In the genomic region with DNA sequence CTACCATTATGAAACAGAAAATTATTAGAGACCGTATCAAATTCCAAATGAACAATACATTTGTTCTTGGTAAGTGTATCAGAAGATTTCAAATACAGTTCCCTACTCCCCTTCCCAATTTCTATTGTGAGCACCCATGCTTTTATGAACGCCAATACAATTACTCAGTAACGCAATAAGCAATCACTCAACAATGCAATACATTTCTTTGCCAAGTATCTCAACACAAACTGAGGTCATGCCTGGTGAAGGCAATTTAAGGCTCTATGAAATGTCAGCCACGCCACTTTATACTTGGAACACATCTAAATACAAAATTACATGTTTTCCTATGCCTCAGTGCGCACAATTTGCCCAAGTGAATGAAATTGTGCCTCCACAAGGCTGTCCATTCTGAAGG, we compare ENCODE assay signal across 8 cellular contexts. TPM values are rescaled to one million over a fixed set of nuclear protein-coding genes. Genes with fewer than 3 reads are reported as not detected.
DNase-seq lines count a peak whose midpoint lies in the region; TF ChIP-seq lines count a peak whose summit lies in the region.

No MANE protein-coding gene starts in this region.

- no peaks in the 10 kb centered on the region for H3K79me2 ChIP-seq in GM23248 (ENCODE audit: insufficient read depth)

- no peaks in the 10 kb centered on the region for H3K36me3 Mint-ChIP-seq in HFFc6 (ENCODE audit: low read depth)

- no peaks in the 10 kb centered on the region for H3K9me3 Mint-ChIP-seq in HFFc6

- H3K9ac ChIP-seq in GM23248: peak overlapping the region; percentile 79

- no peaks in the 10 kb centered on the region; the same call in 1 of the 2 replicates for H3K27me3 Mint-ChIP-seq in HFFc6 (ENCODE audit: insufficient read depth)

- no peak overlapping the region; the same call in 1 of the 2 replicates for H3K4me3 Mint-ChIP-seq in HFFc6

- H3K9me3 ChIP-seq in GM23248 (ENCODE audit: low read depth): no peaks in the 10 kb centered on the region
- peaks cover 4% of the 10 kb centered on the region for H3K9me3 ChIP-seq in WERI-Rb-1 (ENCODE audit: severe bottlenecking)

- no peak overlapping the region for H3K27ac ChIP-seq in GM23248
- peak overlapping the region; percentile 80 for H3K27ac ChIP-seq in WERI-Rb-1

- H3K36me3 ChIP-seq in GM23248 (ENCODE audit: low read depth) (no peaks in the 10 kb centered on the region), WERI-Rb-1 (no peaks in the 10 kb centered on the region)

- no peaks in the 10 kb centered on the region for H4K20me1 ChIP-seq in GM23248 (ENCODE audit: insufficient read depth)

- DNase-seq in GM23248 (peak; percentile 10), WERI-Rb-1 (no peak), foreskin fibroblast (peak in 1 of 2 donors; percentile 21), retinal pigment epithelial cell (ENCODE audit: low read depth) (no peak), HEK293T (ENCODE audit: extremely low spot score) (no peak), HCEC 1CT (no peak), HFFc6 (no peak), DMS 273 (lab: John Stamatoyannopoulos, UW; ENCODE audit: unreplicated experiment) (no peak)

- H2AFZ ChIP-seq in GM23248: peak overlapping the region; percentile 98

- H3K4me1 Mint-ChIP-seq in HFFc6 (ENCODE audit: low read depth): no peaks in the 10 kb centered on the region; the same call in 1 of the 2 replicates

- H3K4me3 ChIP-seq in GM23248: peak overlapping the region; percentile 71
- H3K4me3 ChIP-seq in WERI-Rb-1 (ENCODE audit: low read depth, low read length): peak overlapping the region; percentile 76
- peak overlapping the region; percentile 51 to 66 for H3K4me3 ChIP-seq in foreskin fibroblast (ENCODE audit: low read depth in 1 of 2, low read length in 2 of 2)
- H3K4me3 ChIP-seq in retinal pigment epithelial cell (ENCODE audit: low read length): peak overlapping the region; percentile 72

- WGBS in GM23248 (ENCODE audit: low coverage in 1 of 2, low lambda C conversion rate in 2 of 2, missing lambda C conversion rate in 2 of 2), 2 experiments: 81 to 82% methylated on average over 5 of the region's 5 CpGs

- POLR2A ChIA-PET in HEK293T (lab: Yijun Ruan, JAX): no interaction called here

- H3K27me3 ChIP-seq in GM23248 (replicated peaks; ENCODE audit: insufficient read depth): no peaks in the 10 kb centered on the region
- no peaks in the 10 kb centered on the region for H3K27me3 ChIP-seq in WERI-Rb-1 (ENCODE audit: insufficient read depth, low read depth, severe bottlenecking)

- CTCF ChIA-PET in HEK293T (lab: Yijun Ruan, JAX): no interaction called here

- H3F3A ChIP-seq in GM23248 (ENCODE audit: insufficient read depth): no peaks in the 10 kb centered on the region

- H3K4me2 ChIP-seq in GM23248 (ENCODE audit: unreplicated experiment): peak overlapping the region; percentile 71

- in situ Hi-C loops in GM23248 (cut with MboI): no loop called here

- 0 out of 2 replicates have a peak, but pooled peaks cover 3% of the 10 kb centered on the region for H3K4me1 ChIP-seq in GM23248 (ENCODE audit: insufficient read depth)

- H3K27ac Mint-ChIP-seq in HFFc6: no peak overlapping the region

- TF ChIP-seq CTCF in WERI-Rb-1 (IDR thresholded peaks at IDR 0.05; ENCODE audit: low read depth, low read length) (no peak), foreskin fibroblast (IDR thresholded peaks at IDR 0.05; ENCODE audit: low read depth, low read length) (no peak), retinal pigment epithelial cell (conservative IDR thresholded peaks at IDR 0.05; ENCODE audit: low read depth, low read length) (no peak), HFFc6 (IDR thresholded peaks at IDR 0.05) (no peak)

- no peaks in the 10 kb centered on the region for H3K9me2 ChIP-seq in GM23248 (ENCODE audit: insufficient read depth)

TF ChIP-seq in HEK293T, 16 proteins besides CTCF, POLR2A, EP300 and RAD21:
- TF ChIP-seq SP1 (IDR thresholded peaks at IDR 0.05): no peak
- no peak for TF ChIP-seq FOXA1 (IDR thresholded peaks at IDR 0.05)

RNA-seq across cellular contexts. Expression of a gene that starts 0.7 kb away (rescaled TPM):
- 3.0 and 10.7 TPM in 2 replicates for total RNA-seq in GM23248 (2014; rRNA removed; shearing (Covaris generic))
- 10.8 and 12.0 TPM in 2 replicates for polyA plus RNA-seq in GM23248 (2016; fragmentation: Nextera tagmentation; extraction: Ambion mirVana)
- total RNA-seq in HFFc6 (2021; fragmentation: NEBNext Ultra II Directional; extraction: Animal tissue kit (Norgen Biotek cat#: 25700)): 1 to 10 TPM; 3.4 to 8.3 (median 4.4) TPM
